In the genomic region with DNA sequence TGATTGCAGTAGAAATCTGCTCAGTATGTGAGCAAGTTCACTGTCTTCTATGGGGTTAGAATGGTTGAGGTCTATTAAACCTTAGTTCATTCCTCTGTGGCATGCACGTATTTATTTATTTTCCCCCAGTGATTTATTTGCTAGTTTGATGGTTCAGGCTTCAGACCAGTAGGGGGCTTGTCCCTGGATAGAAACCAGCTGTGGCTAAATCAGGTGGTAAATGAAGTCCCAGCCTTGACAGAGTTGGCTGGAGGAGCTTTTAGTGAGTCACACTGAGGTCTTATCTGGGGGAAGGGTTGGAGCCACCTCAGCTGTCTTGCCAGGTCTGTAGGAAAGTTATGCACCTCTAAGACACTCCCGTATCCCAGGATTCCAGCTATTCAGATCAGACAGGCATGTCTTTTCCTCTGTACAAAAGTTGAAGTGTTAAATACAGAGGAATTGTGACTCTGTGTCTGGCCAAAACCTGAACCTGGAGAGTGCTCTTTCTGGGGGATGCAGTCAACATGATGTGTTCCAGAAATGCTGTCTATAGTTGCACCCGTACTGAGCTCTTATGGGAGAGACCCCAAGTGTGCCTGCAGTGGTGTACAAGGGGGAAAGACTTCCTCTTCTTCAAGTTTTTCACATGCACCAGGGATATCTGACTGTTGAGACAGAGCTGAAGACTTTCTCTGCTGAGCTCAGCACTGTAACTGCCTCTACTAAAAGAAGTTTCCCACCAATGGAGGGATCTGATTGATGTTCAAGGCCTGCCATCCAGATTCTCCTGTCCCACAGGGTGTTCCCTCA, we compare ENCODE assay signal across 1 cellular context.
TF ChIP-seq lines count a peak whose summit lies in the region.

No MANE protein-coding gene starts in this region.

TF ChIP-seq in HEK293, 187 proteins besides CTCF, POLR2A, EP300 and RAD21 (continued from another document):
- peak; percentile 78; the same call in 1 of the 2 replicates for TF ChIP-seq TSHZ1 (tag by site-specific recombination; IDR thresholded peaks at IDR 0.05; ENCODE audit: borderline replicate concordance)
- TF ChIP-seq ZNF394 (tag by site-specific recombination; IDR thresholded peaks at IDR 0.05; ENCODE audit: borderline replicate concordance), result peak; percentile 37; the same call in 1 of the 2 replicates
- TF ChIP-seq WT1 (tag by site-specific recombination; IDR thresholded peaks at IDR 0.05), result no peak
- TF ChIP-seq GLIS2 (tag by site-specific recombination; IDR thresholded peaks at IDR 0.05), result no peak
- no peak for TF ChIP-seq SETDB1 (IDR thresholded peaks at IDR 0.05; ENCODE audit: insufficient read length, low read length)
- no peak for TF ChIP-seq ZBTB44 (tag by site-specific recombination; IDR thresholded peaks at IDR 0.05)
- TF ChIP-seq ZNF169 (tag by site-specific recombination; IDR thresholded peaks at IDR 0.05), result no peak
- no peak for TF ChIP-seq ZNF184 (tag by site-specific recombination; IDR thresholded peaks at IDR 0.05)
- no peak for TF ChIP-seq MZF1 (tag by site-specific recombination; IDR thresholded peaks at IDR 0.05; ENCODE audit: borderline replicate concordance)
- TF ChIP-seq ZNF155 (tag by site-specific recombination; IDR thresholded peaks at IDR 0.05), result no peak
- TF ChIP-seq ZNF488 (tag by site-specific recombination; IDR thresholded peaks at IDR 0.05), result no peak
- no peak for TF ChIP-seq ZBTB20 (tag by site-specific recombination; IDR thresholded peaks at IDR 0.05)
- no peak for TF ChIP-seq ZNF221 (tag by site-specific recombination; IDR thresholded peaks at IDR 0.05; ENCODE audit: borderline replicate concordance)
- TF ChIP-seq ZNF423 (tag by site-specific recombination; IDR thresholded peaks at IDR 0.05), result peak; percentile 53; the same call in 1 of the 2 replicates
- no peak for TF ChIP-seq ZNF521 (tag by site-specific recombination; IDR thresholded peaks at IDR 0.05)
- 0 out of 2 replicates have a peak, but pooled peaks have one; percentile 21 for TF ChIP-seq SP2 (tag by site-specific recombination; IDR thresholded peaks at IDR 0.05)
- TF ChIP-seq ZNF600 (tag by site-specific recombination; IDR thresholded peaks at IDR 0.05), result peak; percentile 47; the same call in 1 of the 2 replicates
- TF ChIP-seq ZNF629 (tag by site-specific recombination; IDR thresholded peaks at IDR 0.05), result 0 out of 2 replicates have a peak, but pooled peaks have one; percentile 20
- TF ChIP-seq ZBTB17 (tag by site-specific recombination; IDR thresholded peaks at IDR 0.05), result peak; percentile 42; the same call in 1 of the 2 replicates
- no peak for TF ChIP-seq ZNF416 (tag by site-specific recombination; IDR thresholded peaks at IDR 0.05)
